In genomic region chr2:158493458-158493857, GRCh38 we compare ENCODE assay signal across 21 cellular contexts. TPM values are rescaled to one million over a fixed set of nuclear protein-coding genes. Genes with fewer than 3 reads are reported as not detected.
DNase-seq lines count a peak whose midpoint lies in the region; ATAC-seq and TF ChIP-seq lines count a peak whose summit lies in the region.
"Had no signal": no experiment of that assay in that cellular context is flagged by ENCODE, and none has a peak within 500 bp of the region (broad histone marks: within the 10 kb centered on the region; RNA-seq: fewer than 3 reads in every experiment).

No MANE protein-coding gene starts in this region.

- peaks cover 30% of the 10 kb centered on the region for H3K4me1 Mint-ChIP-seq in T-helper 17 cell

- peak overlapping the region; percentile 25 for H3K27ac Mint-ChIP-seq in T-helper 17 cell
- H3K27ac Mint-ChIP-seq: CD8-positive, alpha-beta memory T cell; stimulated activated effector memory CD8-positive, alpha-beta T cell treated with anti-CD3 and anti-CD28 coated beads, Interleukin-12 subunit alpha, Interleukin-12 subunit beta, amount 100 ng/mL, for 72 hours; T-cell had no signal

- H3K4me1 ChIP-seq in right cardiac atrium (ENCODE audit: control insufficient read depth, insufficient read depth, low read length): peaks cover 8% of the 10 kb centered on the region

- no peak for TF ChIP-seq CTCF in GM10266 (IDR thresholded peaks at IDR 0.05; ENCODE audit: control insufficient read depth, insufficient read depth, low read depth, missing control alignments)

- H3K9me3 ChIP-seq in T-helper 17 cell (ENCODE audit: control insufficient read depth, low read length, poor library complexity, severe bottlenecking): no peaks in the 10 kb centered on the region
- no peaks in the 10 kb centered on the region for H3K9me3 ChIP-seq in right cardiac atrium (ENCODE audit: control insufficient read depth, low read length)
- H3K9me3 ChIP-seq: testis had no signal

- H3K27ac ChIP-seq in right cardiac atrium (ENCODE audit: low read length): peak overlapping the region; percentile 1
- H3K27ac ChIP-seq: KMS-11, testis had no signal

- peak; percentile 67 for DNase-seq in D341Med (ENCODE audit: low spot score)
- DNase-seq in NCI-H1436 treated with DMSO at 0.1 percent for 48 hours (lab: John Stamatoyannopoulos, UW): peak; percentile 60
- no peak for DNase-seq in T-helper 17 cell
- DNase-seq in right cardiac atrium: peak in 1 of 3 donors; percentile 53
- no peak for DNase-seq in SW 1271 (lab: John Stamatoyannopoulos, UW)
- no peak for DNase-seq in GM10266 (ENCODE audit: extremely low spot score)
- no peak for DNase-seq in effector CD4-positive, alpha-beta T cell
- DNase-seq in iPS-NIHi11 (ENCODE audit: low spot score): no peak
- DNase-seq: activated CD4-positive, alpha-beta T cell treated with anti-CD3 and anti-CD28 coated beads, Interleukin-2, amount 50 U/mL, for 4 hours; CD8-positive, alpha-beta memory T cell; central memory CD4-positive, alpha-beta T cell; erythroblast; GOT3; NCI-H1092 treated with DMSO at 0.1 percent for 48 hours; occipital lobe; SHP77; T-cell; testis had no signal

- no peaks in the 10 kb centered on the region for H3K27me3 ChIP-seq in right cardiac atrium (ENCODE audit: control insufficient read depth, insufficient read depth)
- H3K27me3 ChIP-seq: testis had no signal

- H3K4me3 Mint-ChIP-seq in T-helper 17 cell: no peak overlapping the region
- H3K4me3 Mint-ChIP-seq: CD8-positive, alpha-beta memory T cell; stimulated activated effector memory CD8-positive, alpha-beta T cell treated with anti-CD3 and anti-CD28 coated beads, Interleukin-12 subunit alpha, Interleukin-12 subunit beta, amount 100 ng/mL, for 72 hours; T-cell had no signal

- H3K36me3 Mint-ChIP-seq in T-helper 17 cell (ENCODE audit: low read depth): peaks cover 5% of the 10 kb centered on the region
- H3K36me3 Mint-ChIP-seq: CD8-positive, alpha-beta memory T cell; stimulated activated effector memory CD8-positive, alpha-beta T cell treated with anti-CD3 and anti-CD28 coated beads, Interleukin-12 subunit alpha, Interleukin-12 subunit beta, amount 100 ng/mL, for 72 hours had no signal

- ATAC-seq in T-helper 17 cell (no peak), right cardiac atrium (peak; percentile 50 to 59)
- ATAC-seq: sciatic nerve; stimulated activated effector memory CD8-positive, alpha-beta T cell treated with anti-CD3 and anti-CD28 coated beads, Interleukin-12 subunit alpha, Interleukin-12 subunit beta, amount 100 ng/mL, for 72 hours; T-cell had no signal

- intact Hi-C loops in right cardiac atrium (cut with DNase I): no loop called here

- WGBS in right cardiac atrium: 19% methylated on average over 2 of the region's 2 CpGs

- H3K27me3 Mint-ChIP-seq in T-helper 17 cell: no peaks in the 10 kb centered on the region
- H3K27me3 Mint-ChIP-seq: T-cell had no signal

- no peak overlapping the region for H3K4me3 ChIP-seq in right cardiac atrium (ENCODE audit: low read length)
- H3K4me3 ChIP-seq: testis had no signal

RNA-seq across cellular contexts. Expression of gene PKP4, which starts 36.7 kb away (rescaled TPM):
- total RNA-seq in T-helper 17 cell (10 to 100 TPM; 26.6 to 28.9 TPM), right cardiac atrium (10 to 100 TPM; 49.2 to 74.8 (median 62.7) TPM)
- polyA plus RNA-seq in right cardiac atrium: 32.4 TPM

RNA-seq across cellular contexts. Expression of gene CCDC148, which starts 36.9 kb away (rescaled TPM):
- total RNA-seq in T-helper 17 cell (not detected), right cardiac atrium (1 to 10 TPM in 3 of 4 donors, under 1 TPM in 1; 0.70 to 2.4 (median 1.7) TPM)
- 0.23 TPM for polyA plus RNA-seq in right cardiac atrium
- total RNA-seq: T-cell had no signal
- polyA plus RNA-seq: CD8-positive, alpha-beta memory T cell had no signal

Comparison
In these comparisons a context has a peak if more than half of its experiments do, and no peak if none do; other contexts are left out.
1. DNase-seq: peak in D341Med (single experiment) and NCI-H1436 treated with DMSO at 0.1 percent for 48 hours (single experiment); none in T-helper 17 cell (0 of 3), SW 1271 (0 of 2), GM10266 (single experiment), effector CD4-positive, alpha-beta T cell (single experiment) and iPS-NIHi11 (single experiment).